ENCODE assay signal across 1 cellular context in genomic region chr2:70768585-70769085, GRCh38.
TF ChIP-seq lines count a peak whose summit lies in the region.

No MANE protein-coding gene starts in this region.

TF ChIP-seq in WTC11, 78 proteins besides CTCF, POLR2A, EP300 and RAD21 (continued from another document):
- TF ChIP-seq ATF6 (CRISPR knock-in tag; IDR thresholded peaks at IDR 0.05) (no peak), AFF4 (CRISPR knock-in tag; IDR thresholded peaks at IDR 0.05; ENCODE audit: borderline replicate concordance) (no peak), FOXJ3 (CRISPR knock-in tag; IDR thresholded peaks at IDR 0.05; ENCODE audit: borderline replicate concordance) (no peak)
